Comparison of ENCODE assay signal across 13 cellular contexts in genomic region chr12:52245259-52245961, GRCh38. TPM values are rescaled to one million over a fixed set of nuclear protein-coding genes. Genes with fewer than 3 reads are reported as not detected.
A peak's percentile ranks its signal among the peaks of the same experiment; 100 is the strongest.
DNase-seq lines count a peak whose midpoint lies in the region; ATAC-seq and TF ChIP-seq lines count a peak whose summit lies in the region.
"Had no signal": no experiment of that assay in that cellular context is flagged by ENCODE, and none has a peak within 500 bp of the region (broad histone marks: within the 10 kb centered on the region; RNA-seq: fewer than 3 reads in every experiment).

No MANE protein-coding gene starts in this region.

- TF ChIP-seq CTCF in chondrocyte (IDR thresholded peaks at IDR 0.05) (no peak), thoracic aorta (IDR thresholded peaks at IDR 0.05) (no peak)

- H3K9me3 Mint-ChIP-seq in activated naive CD8-positive, alpha-beta T cell (ENCODE audit: low read depth) = no peaks in the 10 kb centered on the region
- H3K9me3 Mint-ChIP-seq in activated naive CD8-positive, alpha-beta T cell treated with anti-CD3 and anti-CD28 coated beads, Interleukin-2, amount 50 U/mL, for 24 hours = no peaks in the 10 kb centered on the region
- no peaks in the 10 kb centered on the region for H3K9me3 Mint-ChIP-seq in chondrocyte (ENCODE audit: low read depth)
- H3K9me3 Mint-ChIP-seq in activated naive CD4-positive, alpha-beta T cell treated with anti-CD3 and anti-CD28 coated beads, Interleukin-2, amount 50 U/mL, for 72 hours = no peaks in the 10 kb centered on the region

- no peak for ATAC-seq in activated naive CD8-positive, alpha-beta T cell treated with anti-CD3 and anti-CD28 coated beads, Interleukin-2, amount 50 U/mL, for 24 hours
- ATAC-seq in thoracic aorta (ENCODE audit: insufficient number of reproducible peaks, low FRiP score, low read depth) (no peak), GM18873 (IDR thresholded peaks at IDR 0.05; ENCODE audit: low FRiP score, unreplicated experiment) (no peak)
- no peak for ATAC-seq in activated naive CD4-positive, alpha-beta T cell treated with anti-CD3 and anti-CD28 coated beads, Interleukin-2, amount 50 U/mL, for 72 hours
- ATAC-seq: activated CD4-positive, CD25-positive, alpha-beta regulatory T cell treated with anti-CD3 and anti-CD28 coated beads, Interleukin-2, amount 50 U/mL, for 24 hours had no signal

- no peak for DNase-seq in activated naive CD8-positive, alpha-beta T cell treated with anti-CD3 and anti-CD28 coated beads, Interleukin-2, amount 50 U/mL, for 24 hours
- DNase-seq in MG63 (peak; percentile 83), chondrocyte (ENCODE audit: low spot score) (no peak), thoracic aorta (ENCODE audit: low spot score) (no peak), GM19240 (ENCODE audit: insufficient read length, low spot score) (no peak)
- DNase-seq in activated naive CD4-positive, alpha-beta T cell treated with anti-CD3 and anti-CD28 coated beads, Interleukin-2, amount 50 U/mL, for 72 hours (ENCODE audit: low spot score in 2 of 2) = no peak
- DNase-seq: activated gamma-delta T cell treated with Interleukin-2 at 50 U/mL for 16 hours had no signal

- H3K36me3 Mint-ChIP-seq in activated naive CD8-positive, alpha-beta T cell = peaks cover 3% of the 10 kb centered on the region
- no peaks in the 10 kb centered on the region for H3K36me3 Mint-ChIP-seq in activated naive CD8-positive, alpha-beta T cell treated with anti-CD3 and anti-CD28 coated beads, Interleukin-2, amount 50 U/mL, for 24 hours (ENCODE audit: low read depth)
- no peaks in the 10 kb centered on the region for H3K36me3 Mint-ChIP-seq in chondrocyte (ENCODE audit: low read depth)
- peaks cover 0 to 16% of the 10 kb centered on the region in 2 donors for H3K36me3 Mint-ChIP-seq in activated naive CD4-positive, alpha-beta T cell treated with anti-CD3 and anti-CD28 coated beads, Interleukin-2, amount 50 U/mL, for 72 hours

- H3K4me3 Mint-ChIP-seq in activated naive CD8-positive, alpha-beta T cell = no peak overlapping the region
- no peak overlapping the region for H3K4me3 Mint-ChIP-seq in activated naive CD8-positive, alpha-beta T cell treated with anti-CD3 and anti-CD28 coated beads, Interleukin-2, amount 50 U/mL, for 24 hours
- no peak overlapping the region for H3K4me3 Mint-ChIP-seq in chondrocyte (ENCODE audit: unreplicated experiment)

- peak overlapping the region; percentile 80 to 86 for H3K27ac ChIP-seq in thoracic aorta

- no peaks in the 10 kb centered on the region for H3K27me3 ChIP-seq in MG63
- no peaks in the 10 kb centered on the region for H3K27me3 ChIP-seq in thoracic aorta (replicated peaks; ENCODE audit: insufficient read depth)
- H3K27me3 ChIP-seq: vagina had no signal

- H3K27ac Mint-ChIP-seq in activated naive CD8-positive, alpha-beta T cell = peak overlapping the region; percentile 10
- no peak overlapping the region for H3K27ac Mint-ChIP-seq in activated naive CD8-positive, alpha-beta T cell treated with anti-CD3 and anti-CD28 coated beads, Interleukin-2, amount 50 U/mL, for 24 hours
- H3K27ac Mint-ChIP-seq in chondrocyte (ENCODE audit: unreplicated experiment) = peak overlapping the region; percentile 92
- H3K27ac Mint-ChIP-seq in activated naive CD4-positive, alpha-beta T cell treated with anti-CD3 and anti-CD28 coated beads, Interleukin-2, amount 50 U/mL, for 72 hours = peak overlapping the region in 1 of 2 donors; percentile 22

- H3K9me3 ChIP-seq in MG63 (no peaks in the 10 kb centered on the region), thoracic aorta (no peaks in the 10 kb centered on the region)
- H3K9me3 ChIP-seq: HAP-1, vagina had no signal

- H3K36me3 ChIP-seq in MG63 (peaks cover 30% of the 10 kb centered on the region), thoracic aorta (no peaks in the 10 kb centered on the region)
- H3K36me3 ChIP-seq: HAP-1, vagina had no signal

- H3K4me1 Mint-ChIP-seq in activated naive CD8-positive, alpha-beta T cell (ENCODE audit: low read depth) = peaks cover 39% of the 10 kb centered on the region
- H3K4me1 Mint-ChIP-seq in activated naive CD8-positive, alpha-beta T cell treated with anti-CD3 and anti-CD28 coated beads, Interleukin-2, amount 50 U/mL, for 24 hours = peaks cover 54% of the 10 kb centered on the region
- H3K4me1 Mint-ChIP-seq in chondrocyte (ENCODE audit: low read depth) = peaks cover 87% of the 10 kb centered on the region

- peaks cover 11% of the 10 kb centered on the region for H3K27me3 Mint-ChIP-seq in activated naive CD8-positive, alpha-beta T cell
- H3K27me3 Mint-ChIP-seq in activated naive CD8-positive, alpha-beta T cell treated with anti-CD3 and anti-CD28 coated beads, Interleukin-2, amount 50 U/mL, for 24 hours = peaks cover 22% of the 10 kb centered on the region
- no peaks in the 10 kb centered on the region for H3K27me3 Mint-ChIP-seq in chondrocyte (ENCODE audit: low read depth)

- peak overlapping the region; percentile 43 for H3K4me3 ChIP-seq in MG63
- no peak overlapping the region for H3K4me3 ChIP-seq in thoracic aorta
- H3K4me3 ChIP-seq: HAP-1, vagina had no signal

- H3K4me1 ChIP-seq in thoracic aorta (ENCODE audit: control insufficient read depth in 1 of 2, low read depth in 2 of 2) = peaks cover 54 to 64% of the 10 kb centered on the region in 2 donors

RNA-seq across cellular contexts. Expression of gene KRT7, which starts 12.4 kb away (rescaled TPM):
- 163 and 302 TPM in 2 replicates for total RNA-seq in MG63 (2014; rRNA removed; shearing (Covaris generic); ENCODE audit: low replicate concordance)
- total RNA-seq in chondrocyte = 187 to 277 TPM (median 266 TPM) in 3 replicates
- 100 to 1,000 TPM in 1 of 2 donors, 10 to 100 TPM in 1; 24.1 to 105 TPM for total RNA-seq in thoracic aorta
- total RNA-seq in activated naive CD4-positive, alpha-beta T cell treated with anti-CD3 and anti-CD28 coated beads, Interleukin-2, amount 50 U/mL, for 72 hours = 1 to 10 TPM in 1 of 2 donors, under 1 TPM in 1; 0.36 to 8.0 TPM

RNA-seq across cellular contexts. Expression of gene KRT86, which starts 29.0 kb away (rescaled TPM):
- total RNA-seq in MG63 (2014; rRNA removed; shearing (Covaris generic); ENCODE audit: low replicate concordance) = 13.3 and 13.6 TPM in 2 replicates
- total RNA-seq in chondrocyte (0.44 to 0.92 TPM (median 0.67 TPM) in 3 replicates), thoracic aorta (1 to 10 TPM in 1 of 2 donors, not detected in 1; 9.3 TPM)
- total RNA-seq in activated naive CD4-positive, alpha-beta T cell treated with anti-CD3 and anti-CD28 coated beads, Interleukin-2, amount 50 U/mL, for 72 hours = under 1 TPM in 1 of 2 donors, not detected in 1; 0.37 TPM
- total RNA-seq: vagina had no signal

RNA-seq across cellular contexts. Expression of gene KRT81, which starts 45.9 kb away (rescaled TPM):
- total RNA-seq in MG63 (2014; rRNA removed; shearing (Covaris generic); ENCODE audit: low replicate concordance) = 2.2 and 3.8 TPM in 2 replicates
- 1.1 to 2.2 TPM (median 1.3 TPM) in 3 replicates for total RNA-seq in chondrocyte
- total RNA-seq in thoracic aorta = 1 to 10 TPM in 1 of 2 donors, not detected in 1; 5.1 TPM
- not detected for total RNA-seq in activated naive CD4-positive, alpha-beta T cell treated with anti-CD3 and anti-CD28 coated beads, Interleukin-2, amount 50 U/mL, for 72 hours
- total RNA-seq: pulmonary artery endothelial cell, vagina had no signal

RNA-seq across cellular contexts. Expression of gene KRT80, which starts 53.6 kb away (rescaled TPM):
- total RNA-seq in MG63 (2014; rRNA removed; shearing (Covaris generic); ENCODE audit: low replicate concordance) = 12.0 and 18.2 TPM in 2 replicates
- total RNA-seq in chondrocyte (10.7 to 17.0 TPM (median 12.1 TPM) in 3 replicates), thoracic aorta (under 1 TPM; 0.21 to 0.41 TPM)
- total RNA-seq in activated naive CD4-positive, alpha-beta T cell treated with anti-CD3 and anti-CD28 coated beads, Interleukin-2, amount 50 U/mL, for 72 hours = not detected
